19 cellular contexts compared by ENCODE assay signal in genomic region chr13:112902669-112903068, GRCh38.
DNase-seq lines count a peak whose midpoint lies in the region; ATAC-seq and TF ChIP-seq lines count a peak whose summit lies in the region.
"Had no signal": no experiment of that assay in that cellular context is flagged by ENCODE, and none has a peak within 500 bp of the region (broad histone marks: within the 10 kb centered on the region; RNA-seq: fewer than 3 reads in every experiment).

No MANE protein-coding gene starts in this region.

- H3K27me3 Mint-ChIP-seq in type B pancreatic cell = peaks cover 4% of the 10 kb centered on the region

- H3K9me3 Mint-ChIP-seq in type B pancreatic cell = no peaks in the 10 kb centered on the region

- TF ChIP-seq POLR2A in prostate gland (IDR thresholded peaks at IDR 0.05) (no peak), erythroblast (IDR thresholded peaks at IDR 0.05; ENCODE audit: low read length) (no peak)

- H3K36me3 ChIP-seq in hepatocyte (replicated peaks; ENCODE audit: insufficient read depth, low read depth) = no peaks in the 10 kb centered on the region
- no peaks in the 10 kb centered on the region for H3K36me3 ChIP-seq in prostate gland
- H3K36me3 ChIP-seq in upper lobe of right lung = no peaks in the 10 kb centered on the region

- peaks cover 32% of the 10 kb centered on the region for H3K4me1 Mint-ChIP-seq in type B pancreatic cell (ENCODE audit: unreplicated experiment)
- H3K4me1 Mint-ChIP-seq: CD4-positive, alpha-beta memory T cell had no signal

- H3K36me3 Mint-ChIP-seq in type B pancreatic cell = no peaks in the 10 kb centered on the region
- H3K36me3 Mint-ChIP-seq: CD4-positive, alpha-beta memory T cell had no signal

- no peaks in the 10 kb centered on the region for H3K79me2 ChIP-seq in hepatocyte

- no peaks in the 10 kb centered on the region for H4K20me1 ChIP-seq in hepatocyte (ENCODE audit: insufficient read depth, poor library complexity, severe bottlenecking)

- peaks cover 9% of the 10 kb centered on the region for H3K4me1 ChIP-seq in hepatocyte (ENCODE audit: insufficient read depth)
- H3K4me1 ChIP-seq in prostate gland (replicated peaks) = peaks cover 9% of the 10 kb centered on the region
- peaks cover 8% of the 10 kb centered on the region for H3K4me1 ChIP-seq in upper lobe of right lung
- H3K4me1 ChIP-seq: A549 had no signal

- no peak overlapping the region for H2AFZ ChIP-seq in hepatocyte
- H2AFZ ChIP-seq: GM23248 had no signal

- H3K4me3 ChIP-seq in hepatocyte (no peak overlapping the region), prostate gland (no peak overlapping the region), upper lobe of right lung (no peak overlapping the region)
- H3K4me3 ChIP-seq: A549, GM12878, GM23248, K562 had no signal

- no peak overlapping the region for H3K4me3 Mint-ChIP-seq in type B pancreatic cell
- H3K4me3 Mint-ChIP-seq: CD4-positive, alpha-beta memory T cell had no signal

- TF ChIP-seq CTCF in hepatocyte (IDR thresholded peaks at IDR 0.05; ENCODE audit: poor library complexity) (no peak), prostate gland (IDR thresholded peaks at IDR 0.05) (no peak), upper lobe of right lung (IDR thresholded peaks at IDR 0.05) (no peak), type B pancreatic cell (conservative IDR thresholded peaks at IDR 0.05) (no peak)

- no peaks in the 10 kb centered on the region for H3K9me2 ChIP-seq in hepatocyte (replicated peaks; ENCODE audit: insufficient read depth)

- no peak overlapping the region for H3K4me2 ChIP-seq in hepatocyte
- H3K4me2 ChIP-seq: A549 had no signal

- no peaks in the 10 kb centered on the region for H3K27me3 ChIP-seq in hepatocyte
- no peaks in the 10 kb centered on the region for H3K27me3 ChIP-seq in prostate gland (replicated peaks; ENCODE audit: insufficient read depth)
- no peaks in the 10 kb centered on the region for H3K27me3 ChIP-seq in upper lobe of right lung

- H3K27ac ChIP-seq in hepatocyte (peak overlapping the region; percentile 31), prostate gland (peak overlapping the region; percentile 63 to 73), upper lobe of right lung (peak overlapping the region; percentile 47)
- H3K27ac ChIP-seq: A549, GM23248 had no signal

- no peak for ATAC-seq in left cardiac atrium
- peak; percentile 40 for ATAC-seq in upper lobe of right lung
- no peak for ATAC-seq in GM18519 (IDR thresholded peaks at IDR 0.05; ENCODE audit: low FRiP score, unreplicated experiment)
- ATAC-seq: A549, GM12878, K562 had no signal

- 71% methylated on average over 2 of the region's 2 CpGs for WGBS in hepatocyte (ENCODE audit: low lambda C conversion rate, missing lambda C conversion rate)
- WGBS in prostate gland = 55% methylated on average over 2 of the region's 2 CpGs

- intact Hi-C loops in cardiac septum (cut with DNase I) (no loop called here), left cardiac atrium (cut with DNase I) (no loop called here), prostate gland (cut with DNase I) (no loop called here), upper lobe of right lung (cut with DNase I) (no loop called here)

- no peak overlapping the region for H3K27ac Mint-ChIP-seq in type B pancreatic cell
- H3K27ac Mint-ChIP-seq: CD4-positive, alpha-beta memory T cell had no signal

- DNase-seq in cardiac septum (ENCODE audit: low spot score) (peak; percentile 38), left cardiac atrium (no peak), hepatocyte (ENCODE audit: low spot score) (no peak), prostate gland (ENCODE audit: low spot score) (no peak), upper lobe of right lung (no peak), erythroblast (lab: John Stamatoyannopoulos, UW) (no peak), type B pancreatic cell (ENCODE audit: extremely low spot score, unreplicated experiment) (no peak)
- DNase-seq: CD4-positive, alpha-beta memory T cell; GM23248; NCI-H1105 treated with DMSO at 0.1 percent for 48 hours; NCI-H1694 treated with DMSO at 0.1 percent for 48 hours; NCI-H2107; NCI-H510A; NCI-H82; SHP77 had no signal

- H3K9me3 ChIP-seq in hepatocyte (ENCODE audit: low read depth) (no peaks in the 10 kb centered on the region), prostate gland (no peaks in the 10 kb centered on the region), upper lobe of right lung (no peaks in the 10 kb centered on the region)
- H3K9me3 ChIP-seq: A549 had no signal
